In genomic region chr5:158812381-158812780, GRCh38 we compare ENCODE assay signal across 8 cellular contexts.
A peak's percentile ranks its signal among the peaks of the same experiment; 100 is the strongest.
DNase-seq lines count a peak whose midpoint lies in the region; ATAC-seq, FAIRE-seq and TF ChIP-seq lines count a peak whose summit lies in the region.

No MANE protein-coding gene starts in this region.

- H3K9me3 ChIP-seq in OCI-LY7 (ENCODE audit: low read length), result peaks cover 8% of the 10 kb centered on the region; the same call in 1 of the 2 replicates

- H2AFZ ChIP-seq in OCI-LY7 (ENCODE audit: low read length), result no peak overlapping the region

- H3K27ac Mint-ChIP-seq in CD14-positive monocyte, result peak overlapping the region in 1 of 7 donors; percentile 21

- H4K20me1 ChIP-seq in OCI-LY7 (ENCODE audit: insufficient read depth, low read length), result no peaks in the 10 kb centered on the region

- H3K4me3 ChIP-seq in OCI-LY7 (ENCODE audit: low read depth, low read length, poor library complexity, severe bottlenecking), result peak overlapping the region; percentile 57

- DNase-seq in D341Med (ENCODE audit: low spot score) (peak; percentile 20), OCI-LY7 (ENCODE audit: low spot score) (peak; percentile 99), CD14-positive monocyte (ENCODE audit: low spot score) (no peak), H54 (ENCODE audit: insufficient read length, low spot score) (no peak), SW480 (ENCODE audit: low spot score) (no peak)
- DNase-seq in activated naive CD8-positive, alpha-beta T cell treated with anti-CD3 and anti-CD28 coated beads, Interleukin-2, amount 50 U/mL, for 16 hours (ENCODE audit: low read depth, low spot score), result peak; percentile 25
- DNase-seq in stimulated activated CD8-positive, alpha-beta memory T cell treated with anti-CD3 and anti-CD28 coated beads, Interleukin-4, amount 100 ng/mL, for 48 hours, result peak; percentile 51

- no peak for TF ChIP-seq POLR2A in H54 (IDR thresholded peaks at IDR 0.05; ENCODE audit: low read depth, low read length)

- H3K4me1 Mint-ChIP-seq in CD14-positive monocyte, result peaks cover 15% of the 10 kb centered on the region

- CTCF ChIA-PET in OCI-LY7 (lab: Charles Lee; ENCODE audit: unreplicated experiment), result interaction anchor here (0.5 to 2.2 kb wide), 6 partner anchors 11 to 714 kb away, joined by 3 to 7 read pairs (median 6); no protein-coding TSS in a partner anchor

- FAIRE-seq in H54 (lab: Jason Lieb, UNC), result no peak

- intact Hi-C loops in OCI-LY7 (cut with micrococcal nuclease; ENCODE audit: unreplicated experiment), result loop anchor here (1.0 to 5.0 kb wide), 9 partner anchors 37 to 615 kb away; no protein-coding TSS in a partner anchor
- intact Hi-C loops in CD14-positive monocyte (cut with micrococcal nuclease), result no loop called here

- POLR2A ChIA-PET in OCI-LY7 (lab: Charles Lee), result interaction anchor here (0.6 to 4.0 kb wide), 27 partner anchors 9 to 290 kb away, joined by 3 to 36 read pairs (median 7); no protein-coding TSS in a partner anchor

- no peaks in the 10 kb centered on the region for H3K36me3 Mint-ChIP-seq in CD14-positive monocyte

- H3K9me2 ChIP-seq in OCI-LY7 (ENCODE audit: insufficient read depth, low read length), result no peaks in the 10 kb centered on the region

- peaks cover 21% of the 10 kb centered on the region for H3K36me3 ChIP-seq in OCI-LY7 (ENCODE audit: insufficient read depth, low read length)

- no peaks in the 10 kb centered on the region for H3K27me3 Mint-ChIP-seq in CD14-positive monocyte (ENCODE audit: low read depth in 3 of 3)

- H3K9me3 Mint-ChIP-seq in CD14-positive monocyte, result peaks cover 0 to 7% (median 4%) of the 10 kb centered on the region in 7 donors

- peak; percentile 75 for ATAC-seq in GM21619 (IDR thresholded peaks at IDR 0.05; ENCODE audit: unreplicated experiment)

- TF ChIP-seq CTCF in OCI-LY7 (conservative IDR thresholded peaks at IDR 0.05; ENCODE audit: low read length) (no peak), CD14-positive monocyte (IDR thresholded peaks at IDR 0.05) (no peak)

- H3K4me3 Mint-ChIP-seq in CD14-positive monocyte, result peak overlapping the region in 1 of 2 donors; percentile 34

- no TSS peak for BruUV-seq in OCI-LY7 (replicated peaks; lab: Mats Ljungman, UMichigan)

- H3K4me2 ChIP-seq in OCI-LY7 (ENCODE audit: low read length), result peak overlapping the region; percentile 92

- peaks cover 95% of the 10 kb centered on the region for H3K4me1 ChIP-seq in OCI-LY7 (ENCODE audit: insufficient read depth, low read length, poor library complexity, severe bottlenecking)

- peaks cover 23% of the 10 kb centered on the region; the same call in 1 of the 2 replicates for H3K79me2 ChIP-seq in OCI-LY7 (ENCODE audit: insufficient read depth, low read depth, low read length)

- H3K27ac ChIP-seq in OCI-LY7 (ENCODE audit: low read depth, low read length, poor library complexity, severe bottlenecking), result peak overlapping the region; percentile 94

Comparison
In these comparisons a context has a peak if more than half of its experiments do, and no peak if none do; other contexts are left out.
1. DNase-seq: peak in D341Med (single experiment), OCI-LY7 (single experiment), activated naive CD8-positive, alpha-beta T cell treated with anti-CD3 and anti-CD28 coated beads, Interleukin-2, amount 50 U/mL, for 16 hours (single experiment) and stimulated activated CD8-positive, alpha-beta memory T cell treated with anti-CD3 and anti-CD28 coated beads, Interleukin-4, amount 100 ng/mL, for 48 hours (single experiment); none in CD14-positive monocyte (single experiment), H54 (single experiment) and SW480 (single experiment).